22 cellular contexts compared by ENCODE assay signal in genomic region chr4:8009097-8009496, GRCh38.
DNase-seq lines count a peak whose midpoint lies in the region; ATAC-seq, FAIRE-seq and TF ChIP-seq lines count a peak whose summit lies in the region.
"Had no signal": no experiment of that assay in that cellular context is flagged by ENCODE, and none has a peak within 500 bp of the region (broad histone marks: within the 10 kb centered on the region; RNA-seq: fewer than 3 reads in every experiment).

No MANE protein-coding gene starts in this region.

- no TSS peak for BruUV-seq in GM12878 (replicated peaks; lab: Mats Ljungman, UMichigan)

- no peak for ATAC-seq in GM12878
- no peak for ATAC-seq in esophagus mucosa
- no peak for ATAC-seq in GM19463 (IDR thresholded peaks at IDR 0.05; ENCODE audit: unreplicated experiment)
- ATAC-seq in HG03439 (IDR thresholded peaks at IDR 0.05; ENCODE audit: unreplicated experiment), result no peak
- no peak for ATAC-seq in GM21515 (IDR thresholded peaks at IDR 0.05; ENCODE audit: unreplicated experiment)
- ATAC-seq: HCT116, HepG2 had no signal

- H3K4me1 ChIP-seq in BLaER1 (peaks cover 26% of the 10 kb centered on the region), GM12878 (ENCODE audit: control insufficient read depth, insufficient read depth, low read length) (no peaks in the 10 kb centered on the region), osteoblast (ENCODE audit: insufficient read depth, low read length) (no peaks in the 10 kb centered on the region)
- peaks cover 0 to 33% (median 27%) of the 10 kb centered on the region in 10 experiments; a peak in 17 of 20 replicates for H3K4me1 ChIP-seq in BLaER1 treated with 17β-estradiol and CSF1 and Interleukin-3, amounts not matched to agents 10 nM and 100 nM

- H3K27ac ChIP-seq in BLaER1, result no peak overlapping the region
- peak overlapping the region in 3 of 11 experiments; percentile 50 to 62 (median 56); a peak in 4 of 22 replicates for H3K27ac ChIP-seq in BLaER1 treated with 17β-estradiol and CSF1 and Interleukin-3, amounts not matched to agents 10 nM and 100 nM
- H3K27ac ChIP-seq in GM12878 (ENCODE audit: control insufficient read depth, insufficient read depth), result no peak overlapping the region
- no peak overlapping the region for H3K27ac ChIP-seq in osteoblast (ENCODE audit: low read depth, low read length)

- H3K9me3 ChIP-seq in BLaER1 (no peaks in the 10 kb centered on the region), GM12878 (replicated peaks; ENCODE audit: control insufficient read depth, insufficient read depth, low read length) (no peaks in the 10 kb centered on the region), osteoblast (ENCODE audit: low read depth, low read length) (no peaks in the 10 kb centered on the region)
- no peaks in the 10 kb centered on the region for H3K9me3 ChIP-seq in BLaER1 treated with 17β-estradiol and CSF1 and Interleukin-3, amounts not matched to agents 10 nM and 100 nM (replicated peaks in 1 of 11)
- H3K9me3 ChIP-seq: BE2C had no signal

- in situ Hi-C loops in GM12878 (cut with MboI), result no loop called here

- DNase-seq in GM12878 (ENCODE audit: low read depth, low spot score), result no peak
- DNase-seq in osteoblast (ENCODE audit: insufficient read length, low spot score, missing footprints), result peak; percentile 53
- DNase-seq: ACHN; BE2C; CD4-positive, alpha-beta memory T cell; DMS153; DMS79; GDM1; GOT3; H7; HFFc6; KG1 had no signal

- no peak for TF ChIP-seq CTCF in GM12878 (IDR thresholded peaks at IDR 0.05 in 2 of 3, conservative IDR thresholded peaks at IDR 0.05 in 1 of 3; ENCODE audit: control insufficient read depth in 2 of 3, extremely low read depth in 1 of 3, insufficient read depth in 1 of 3, low read depth in 3 of 3, low read length in 3 of 3)
- no peak for TF ChIP-seq CTCF in osteoblast (IDR thresholded peaks at IDR 0.05; ENCODE audit: extremely low read depth, low read depth, low read length)

- H3K4me3 ChIP-seq in BLaER1 (no peak overlapping the region), GM12878 (no peak overlapping the region), osteoblast (ENCODE audit: insufficient read depth, low read length) (no peak overlapping the region)
- H3K4me3 ChIP-seq in BLaER1 treated with 17β-estradiol and CSF1 and Interleukin-3, amounts not matched to agents 10 nM and 100 nM, result no peak overlapping the region

- SMC1A ChIA-PET in GM12878 (lab: Charles Lee; ENCODE audit: uncharacterized antibody, unreplicated experiment), result interaction anchor here (0.7 kb wide), 1 partner anchor 10 kb away, joined by 4 read pairs; no protein-coding TSS in a partner anchor

- intact Hi-C loops in GM12878 (cut with micrococcal nuclease; ENCODE audit: unreplicated experiment), result no loop called here

- no peaks in the 10 kb centered on the region for H3K79me2 ChIP-seq in GM12878 (ENCODE audit: control insufficient read depth, insufficient read depth, low read length)
- H3K79me2 ChIP-seq in osteoblast (ENCODE audit: insufficient read depth, low read length), result no peaks in the 10 kb centered on the region

- H2AFZ ChIP-seq in GM12878 (ENCODE audit: control insufficient read depth, low read depth, low read length), result no peak overlapping the region
- H2AFZ ChIP-seq in osteoblast (ENCODE audit: low read length), result no peak overlapping the region

- H3K9ac ChIP-seq in BLaER1 (no peak overlapping the region), GM12878 (ENCODE audit: control insufficient read depth, insufficient read depth, low read length) (no peak overlapping the region)
- H3K9ac ChIP-seq in BLaER1 treated with 17β-estradiol and CSF1 and Interleukin-3, amounts not matched to agents 10 nM and 100 nM, result no peak overlapping the region; a peak in 1 of 22 replicates

- H3K36me3 ChIP-seq in BLaER1 (no peaks in the 10 kb centered on the region), GM12878 (ENCODE audit: control insufficient read depth in 2 of 2, insufficient read depth in 2 of 2, low read length in 1 of 2) (no peaks in the 10 kb centered on the region), osteoblast (ENCODE audit: insufficient read depth, low read length) (no peaks in the 10 kb centered on the region)
- no peaks in the 10 kb centered on the region for H3K36me3 ChIP-seq in BLaER1 treated with 17β-estradiol and CSF1 and Interleukin-3, amounts not matched to agents 10 nM and 100 nM
- H3K36me3 ChIP-seq: BE2C had no signal

- no peak for FAIRE-seq in GM12878 (lab: Jason Lieb, UNC)
- FAIRE-seq: A204.1, GM19239, HepG2 had no signal

- RAD21 ChIA-PET in GM12878 (lab: Charles Lee; ENCODE audit: unreplicated experiment), result no interaction called here

- TF ChIP-seq EP300 in GM12878 (IDR thresholded peaks at IDR 0.05; ENCODE audit: borderline replicate concordance in 1 of 2, control insufficient read depth in 1 of 2, low read depth in 2 of 2, low read length in 2 of 2), result no peak

- no peak for TF ChIP-seq POLR2A in GM12878 (IDR thresholded peaks at IDR 0.05; ENCODE audit: low read depth, low read length)

- CTCF ChIA-PET in GM12878 (lab: Yijun Ruan, JAX), result no interaction called here

- TF ChIP-seq RAD21 in GM12878 (IDR thresholded peaks at IDR 0.05; ENCODE audit: insufficient read depth, low read depth, low read length), result no peak

- POLR2A ChIA-PET in GM12878 (lab: Charles Lee), result no interaction called here

- WGBS in GM12878 (ENCODE audit: insufficient coverage, insufficient replicate concordance, low lambda C conversion rate, missing lambda C conversion rate), result 47% methylated on average over 5 of the region's 5 CpGs

- H4K20me1 ChIP-seq in BLaER1, result no peaks in the 10 kb centered on the region
- H4K20me1 ChIP-seq in BLaER1 treated with 17β-estradiol and CSF1 and Interleukin-3, amounts not matched to agents 10 nM and 100 nM, result peaks cover 0 to 9% (median 0%) of the 10 kb centered on the region in 11 experiments; a peak in 2 of 22 replicates
- no peaks in the 10 kb centered on the region for H4K20me1 ChIP-seq in GM12878 (ENCODE audit: control insufficient read depth, insufficient read depth)
- no peaks in the 10 kb centered on the region for H4K20me1 ChIP-seq in osteoblast (ENCODE audit: insufficient read depth, low read length)

- no peaks in the 10 kb centered on the region for H3K27me3 ChIP-seq in BLaER1
- no peaks in the 10 kb centered on the region for H3K27me3 ChIP-seq in BLaER1 treated with 17β-estradiol and CSF1 and Interleukin-3, amounts not matched to agents 10 nM and 100 nM
- H3K27me3 ChIP-seq in GM12878 (replicated peaks in 1 of 2; ENCODE audit: control insufficient read depth in 2 of 2, insufficient read depth in 2 of 2, low read length in 1 of 2), result peaks cover 1 to 3% of the 10 kb centered on the region in 2 experiments; a peak in 3 of 4 replicates
- H3K27me3 ChIP-seq in osteoblast (ENCODE audit: insufficient read depth, low read length), result peaks cover 63% of the 10 kb centered on the region
- H3K27me3 ChIP-seq: BE2C had no signal

- 0 out of 2 replicates have a peak overlapping the region, but pooled peaks have one; percentile 49 for H3K4me2 ChIP-seq in BLaER1
- peak overlapping the region in 8 of 11 experiments; percentile 43 to 81 (median 62); a peak in 14 of 22 replicates for H3K4me2 ChIP-seq in BLaER1 treated with 17β-estradiol and CSF1 and Interleukin-3, amounts not matched to agents 10 nM and 100 nM
- H3K4me2 ChIP-seq in GM12878 (ENCODE audit: control insufficient read depth, insufficient read depth), result no peak overlapping the region
- H3K4me2 ChIP-seq in osteoblast (ENCODE audit: insufficient read depth, low read length), result no peak overlapping the region

TF ChIP-seq in GM12878, 131 proteins besides CTCF, POLR2A, EP300 and RAD21:
- no peak for TF ChIP-seq SMC3 (IDR thresholded peaks at IDR 0.05; ENCODE audit: borderline replicate concordance, low read length)
- no peak for TF ChIP-seq SREBF2 (IDR thresholded peaks at IDR 0.05; ENCODE audit: low read length)
- peak; percentile 40 for TF ChIP-seq MEF2B (IDR thresholded peaks at IDR 0.05; ENCODE audit: partially characterized antibody, poor library complexity, severe bottlenecking)
TF ChIP-seq in GM12878: peak in this region for 1.

Comparison
In these comparisons a context has a peak if more than half of its experiments do, and no peak if none do; other contexts are left out.
1. H3K4me2 ChIP-seq: peak in BLaER1 (single experiment) and BLaER1 treated with 17β-estradiol and CSF1 and Interleukin-3, amounts not matched to agents 10 nM and 100 nM (8 of 11); none in GM12878 (single experiment) and osteoblast (single experiment).